In the genomic region with DNA sequence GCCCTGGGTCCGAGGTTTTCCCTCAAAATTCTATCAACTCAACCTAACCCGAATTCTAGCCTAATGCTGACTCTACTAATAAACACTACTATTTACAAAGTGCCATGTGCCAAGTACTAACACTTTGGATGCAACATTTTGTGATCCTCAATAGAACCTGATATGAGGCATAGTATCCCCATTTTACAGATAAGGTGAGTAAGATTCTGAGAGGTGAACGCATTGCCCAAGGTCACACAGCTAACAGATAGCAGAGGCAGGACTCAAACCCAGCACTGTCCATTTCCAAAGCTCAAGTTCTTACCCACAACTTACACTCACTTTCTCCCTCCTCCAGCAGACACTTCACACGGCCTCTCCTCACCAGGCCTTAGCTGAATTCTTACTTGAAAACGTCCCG, we compare ENCODE assay signal across 17 cellular contexts. TPM values are rescaled to one million over a fixed set of nuclear protein-coding genes. Genes with fewer than 3 reads are reported as not detected.
DNase-seq lines count a peak whose midpoint lies in the region; ATAC-seq and TF ChIP-seq lines count a peak whose summit lies in the region.
"Had no signal": no experiment of that assay in that cellular context is flagged by ENCODE, and none has a peak within 500 bp of the region (broad histone marks: within the 10 kb centered on the region; RNA-seq: fewer than 3 reads in every experiment).

No MANE protein-coding gene starts in this region.

- H2BK12ac ChIP-seq in H9 (ENCODE audit: insufficient read length, low read depth, low read length), result no peak overlapping the region

- H3K36me3 ChIP-seq in GM23338 (ENCODE audit: insufficient read depth) (no peaks in the 10 kb centered on the region), IMR-90 (ENCODE audit: control insufficient read depth, insufficient read depth, low read length) (no peaks in the 10 kb centered on the region), ovary (no peaks in the 10 kb centered on the region), suprapubic skin (no peaks in the 10 kb centered on the region)

- no peak overlapping the region for H3K4me3 Mint-ChIP-seq in GM23338
- peak overlapping the region in 2 of 5 experiments; percentile 3 to 5 for H3K4me3 Mint-ChIP-seq in brain
- H3K4me3 Mint-ChIP-seq in neural crest cell, result peak overlapping the region; percentile 3
- H3K4me3 Mint-ChIP-seq in H9, result no peak overlapping the region
- H3K4me3 Mint-ChIP-seq: B cell had no signal

- H3K4me1 ChIP-seq in GM23338 (ENCODE audit: insufficient read depth), result peaks cover 17% of the 10 kb centered on the region
- H3K4me1 ChIP-seq in IMR-90 (ENCODE audit: control insufficient read depth, insufficient read depth, low read length), result peaks cover 18% of the 10 kb centered on the region
- H3K4me1 ChIP-seq in ovary (ENCODE audit: insufficient read depth), result no peaks in the 10 kb centered on the region
- peaks cover 18% of the 10 kb centered on the region for H3K4me1 ChIP-seq in suprapubic skin
- H3K4me1 ChIP-seq in H9 (ENCODE audit: insufficient read depth, low read length), result peaks cover 4% of the 10 kb centered on the region; the same call in 1 of the 2 replicates

- H2BK15ac ChIP-seq in IMR-90 (ENCODE audit: low read depth, low read length) (0 out of 3 replicates have a peak overlapping the region, but pooled peaks have one; percentile 53), H9 (ENCODE audit: low read depth, low read length) (no peak overlapping the region)

- H2BK20ac ChIP-seq in IMR-90 (ENCODE audit: low read depth, low read length), result peak overlapping the region; percentile 79
- H2BK20ac ChIP-seq in H9 (ENCODE audit: low read depth, low read length, poor library complexity, severe bottlenecking), result no peak overlapping the region

- H4K20me1 ChIP-seq in GM23338 (replicated peaks; ENCODE audit: insufficient read depth) (no peaks in the 10 kb centered on the region), IMR-90 (ENCODE audit: insufficient read depth, low read length) (no peaks in the 10 kb centered on the region), H9 (ENCODE audit: control insufficient read depth, insufficient read depth, insufficient read length) (no peaks in the 10 kb centered on the region)

- H3K27ac Mint-ChIP-seq in GM23338 (no peak overlapping the region), brain (peak overlapping the region in 3 of 5 experiments; percentile 16 to 92 (median 68)), neural crest cell (ENCODE audit: unreplicated experiment) (no peak overlapping the region), H9 (peak overlapping the region in 1 of 3 experiments; percentile 19; a peak in 1 of 7 replicates)
- H3K27ac Mint-ChIP-seq: B cell; CD4-positive, alpha-beta memory T cell; IgD-negative memory B cell had no signal

- TF ChIP-seq POLR2A in IMR-90 (IDR thresholded peaks at IDR 0.05; ENCODE audit: low read depth, low read length) (no peak), ovary (IDR thresholded peaks at IDR 0.05) (no peak), suprapubic skin (IDR thresholded peaks at IDR 0.05) (no peak)

- H2BK5ac ChIP-seq in IMR-90 (ENCODE audit: low read depth, low read length, poor library complexity, severe bottlenecking), result no peak overlapping the region
- H2BK5ac ChIP-seq in H9 (ENCODE audit: insufficient read length, low read length), result no peak overlapping the region

- ATAC-seq in GM23338 (no peak), IMR-90 (ENCODE audit: low read depth) (no peak)

- H3K27ac ChIP-seq in GM23338 (ENCODE audit: low read depth) (no peak overlapping the region), IMR-90 (ENCODE audit: insufficient read depth, low read length) (no peak overlapping the region), ovary (no peak overlapping the region), suprapubic skin (no peak overlapping the region), H9 (ENCODE audit: insufficient read length, low read depth, low read length) (no peak overlapping the region)
- H3K27ac ChIP-seq: HL-60 had no signal

- H3K4me3 ChIP-seq in GM23338 (no peak overlapping the region), IMR-90 (ENCODE audit: insufficient read depth, low read depth, low read length) (no peak overlapping the region), ovary (no peak overlapping the region), suprapubic skin (no peak overlapping the region)

- H3K18ac ChIP-seq in IMR-90 (ENCODE audit: low read depth, low read length) (no peak overlapping the region), H9 (ENCODE audit: insufficient read length, low read depth, low read length) (no peak overlapping the region)

- H3K4me2 ChIP-seq in GM23338, result no peak overlapping the region; the same call in 1 of the 2 replicates
- H3K4me2 ChIP-seq in IMR-90 (ENCODE audit: low read depth, low read length), result no peak overlapping the region
- H3K4me2 ChIP-seq in H9 (ENCODE audit: insufficient read depth, insufficient read length, low read length), result no peak overlapping the region

- no peak overlapping the region for H3K56ac ChIP-seq in IMR-90 (ENCODE audit: extremely low read depth, insufficient read depth, low read length)
- no peak overlapping the region for H3K56ac ChIP-seq in H9 (ENCODE audit: insufficient read length, low read depth, low read length)

- no peak overlapping the region for H3T11ph ChIP-seq in H9 (ENCODE audit: low read length)

- dilution Hi-C loops in IMR-90 (cut with HindIII; ENCODE audit: low sequenced_read_pairs, unreplicated experiment), result loop anchor here (25.0 kb wide), 1 partner anchor 109 kb away; a partner anchor contains a TSS

- H4K8ac ChIP-seq in IMR-90 (ENCODE audit: low read depth in 2 of 2, low read length in 2 of 2) (no peak overlapping the region), H9 (replicated peaks; ENCODE audit: insufficient read length, low read depth, low read length) (no peak overlapping the region)

- no peak for TF ChIP-seq RAD21 in IMR-90 (IDR thresholded peaks at IDR 0.05; ENCODE audit: low read length)

- BruUV-seq in IMR-90 (replicated peaks; lab: Mats Ljungman, UMichigan), result no TSS peak

- TF ChIP-seq EP300 in ovary (IDR thresholded peaks at IDR 0.05), result no peak
- TF ChIP-seq EP300 in suprapubic skin (IDR thresholded peaks at IDR 0.05), result no peak

- H3K14ac ChIP-seq in IMR-90 (replicated peaks; ENCODE audit: low read depth, low read length) (0 out of 2 replicates have a peak overlapping the region, but pooled peaks have one; percentile 37), H9 (ENCODE audit: insufficient read depth, low read length) (no peak overlapping the region)

- TF ChIP-seq CTCF in GM23338 (conservative IDR thresholded peaks at IDR 0.05; ENCODE audit: low read depth in 2 of 2) (no peak), IMR-90 (conservative IDR thresholded peaks at IDR 0.05; ENCODE audit: low read depth, low read length) (no peak), brain (conservative IDR thresholded peaks at IDR 0.05) (no peak), neural crest cell (conservative IDR thresholded peaks at IDR 0.05) (no peak), ovary (IDR thresholded peaks at IDR 0.05) (no peak), suprapubic skin (IDR thresholded peaks at IDR 0.05) (no peak), H9 (conservative IDR thresholded peaks at IDR 0.05) (no peak)

- H3K23me2 ChIP-seq in H9 (ENCODE audit: insufficient read length, low read depth, low read length, poor library complexity, severe bottlenecking), result no peaks in the 10 kb centered on the region

- H2AFZ ChIP-seq in GM23338 (peak overlapping the region; percentile 87; the same call in 1 of the 2 replicates), IMR-90 (replicated peaks; ENCODE audit: low read length, poor library complexity) (no peak overlapping the region), H9 (ENCODE audit: low read length) (no peak overlapping the region)

- no peaks in the 10 kb centered on the region for H3K9me2 ChIP-seq in GM23338 (ENCODE audit: insufficient read depth)

- no peak overlapping the region for H3K9ac ChIP-seq in IMR-90 (ENCODE audit: low read depth, low read length)
- H3K9ac ChIP-seq in H9 (ENCODE audit: extremely low read depth, insufficient read length, low read length), result no peak overlapping the region

- H3K9me3 Mint-ChIP-seq in GM23338 (no peaks in the 10 kb centered on the region), brain (peaks cover 0 to 9% (median 2%) of the 10 kb centered on the region in 5 experiments), neural crest cell (no peaks in the 10 kb centered on the region), H9 (no peaks in the 10 kb centered on the region; a peak in 1 of 5 replicates)
- H3K9me3 Mint-ChIP-seq: IgD-negative memory B cell had no signal

- intact Hi-C loops in IMR-90 (cut with micrococcal nuclease), result loop anchor here (10.0 kb wide), 1 partner anchor 531 kb away; no protein-coding TSS in a partner anchor
- intact Hi-C loops in ovary (cut with DNase I), result loop anchor here in 2 of 4 donors (2.0 to 10.0 kb wide), 2 partner anchors 107 to 621 kb away; no protein-coding TSS in a partner anchor

- no CpG with 5 or more reads among the region's 6 CpGs for WGBS in IMR-90 (ENCODE audit: extremely low coverage in 2 of 2, insufficient read length in 1 of 2), 2 experiments
- 77 to 79% (median 77%) methylated on average over 6 of the region's 6 CpGs for WGBS in ovary, 3 donors
- WGBS in suprapubic skin, result 94% methylated on average over 6 of the region's 6 CpGs
- no CpG with 5 or more reads among the region's 6 CpGs for WGBS in H9 (ENCODE audit: extremely low coverage, insufficient read length, low lambda C conversion rate)

- H3K27me3 Mint-ChIP-seq in GM23338 (ENCODE audit: insufficient read depth, low read depth, poor library complexity) (peaks cover 10% of the 10 kb centered on the region), brain (peaks cover 47% of the 10 kb centered on the region), neural crest cell (ENCODE audit: low read depth) (no peaks in the 10 kb centered on the region), H9 (ENCODE audit: low read depth) (peaks cover 17% of the 10 kb centered on the region)

- H3K27me3 ChIP-seq in GM23338 (ENCODE audit: insufficient read depth) (no peaks in the 10 kb centered on the region), IMR-90 (ENCODE audit: control insufficient read depth, insufficient read depth, low read length) (no peaks in the 10 kb centered on the region), ovary (no peaks in the 10 kb centered on the region), suprapubic skin (peaks cover 25% of the 10 kb centered on the region), H9 (ENCODE audit: insufficient read depth, low read length) (no peaks in the 10 kb centered on the region)

- no peak overlapping the region for H2AK9ac ChIP-seq in IMR-90 (replicated peaks; ENCODE audit: low read depth, low read length, poor library complexity)

- H3K4me1 Mint-ChIP-seq in GM23338 (peaks cover 47% of the 10 kb centered on the region), brain (peaks cover 75% of the 10 kb centered on the region), neural crest cell (peaks cover 63% of the 10 kb centered on the region), H9 (peaks cover 45 to 51% of the 10 kb centered on the region in 2 experiments)

- H4K91ac ChIP-seq in IMR-90 (ENCODE audit: insufficient read depth, low read depth, low read length), result peak overlapping the region; percentile 38
- H4K91ac ChIP-seq in H9 (ENCODE audit: insufficient read length, low read depth, low read length), result no peak overlapping the region

- H3K79me1 ChIP-seq in IMR-90 (ENCODE audit: low read depth in 1 of 2, low read length in 2 of 2) (peaks cover 0 to 7% of the 10 kb centered on the region in 2 experiments; a peak in 1 of 4 replicates), H9 (ENCODE audit: insufficient read depth, low read depth, low read length, poor library complexity, severe bottlenecking) (no peaks in the 10 kb centered on the region)

- CTCF ChIA-PET in IMR-90 (lab: Yijun Ruan, JAX), result interaction anchor here (0.6 to 5.8 kb wide), 2 partner anchors 18 to 108 kb away, joined by 3 to 122 read pairs; a partner anchor contains a TSS

- POLR2A ChIA-PET in IMR-90 (lab: Charles Lee; ENCODE audit: unreplicated experiment), result no interaction called here

- H2AK5ac ChIP-seq in IMR-90 (ENCODE audit: low read depth, low read length), result peak overlapping the region; percentile 77; the same call in 1 of the 2 replicates
- no peak overlapping the region for H2AK5ac ChIP-seq in H9 (ENCODE audit: insufficient read length, low read length)

- H3K4ac ChIP-seq in IMR-90 (ENCODE audit: low read depth, low read length), result peak overlapping the region; percentile 60
- no peak overlapping the region for H3K4ac ChIP-seq in H9 (ENCODE audit: low read depth, low read length)

- peaks cover 20% of the 10 kb centered on the region for H3K9me1 ChIP-seq in IMR-90 (ENCODE audit: insufficient read depth, low read length)

- no peak overlapping the region for H3K23ac ChIP-seq in IMR-90 (ENCODE audit: low read depth, low read length)
- no peak overlapping the region for H3K23ac ChIP-seq in H9 (ENCODE audit: insufficient read length, low read depth, low read length)

- H2BK120ac ChIP-seq in IMR-90 (ENCODE audit: low read depth, low read length) (peak overlapping the region; percentile 67), H9 (ENCODE audit: low read depth, low read length, poor library complexity, severe bottlenecking) (no peak overlapping the region)

- H3F3A ChIP-seq in GM23338 (replicated peaks; ENCODE audit: low read depth), result no peaks in the 10 kb centered on the region

- H3K79me2 ChIP-seq in GM23338 (replicated peaks; ENCODE audit: insufficient read depth), result no peaks in the 10 kb centered on the region
- no peaks in the 10 kb centered on the region for H3K79me2 ChIP-seq in H9 (ENCODE audit: insufficient read depth, low read length)

- in situ Hi-C loops in IMR-90 (cut with MboI; ENCODE audit: low sequenced_read_pairs), result loop anchor here (5.0 kb wide), 1 partner anchor 109 kb away; no protein-coding TSS in a partner anchor

- H3K9me3 ChIP-seq in IMR-90 (ENCODE audit: control insufficient read depth, insufficient read depth, low read length) (no peaks in the 10 kb centered on the region), ovary (no peaks in the 10 kb centered on the region), suprapubic skin (no peaks in the 10 kb centered on the region), H9 (ENCODE audit: control insufficient read depth, low read depth, low read length) (no peaks in the 10 kb centered on the region)

- H3K36me3 Mint-ChIP-seq in GM23338 (ENCODE audit: low read depth) (no peaks in the 10 kb centered on the region), brain (no peaks in the 10 kb centered on the region), neural crest cell (ENCODE audit: low read depth) (no peaks in the 10 kb centered on the region), H9 (ENCODE audit: insufficient read depth in 1 of 3, low read depth in 3 of 3) (no peaks in the 10 kb centered on the region)
- H3K36me3 Mint-ChIP-seq: CD4-positive, alpha-beta memory T cell had no signal

- DNase-seq in GM23338 (ENCODE audit: low spot score) (no peak), IMR-90 (no peak), neural crest cell (ENCODE audit: low read depth, low spot score) (no peak), ovary (no peak), suprapubic skin (ENCODE audit: low spot score in 2 of 2) (no peak), H9 (no peak)
- DNase-seq: C1 segment of cervical spinal cord; CD4-positive, alpha-beta memory T cell; DMS153; DMS79 treated with DMSO at 0.1 percent for 48 hours; EL; GOT3; HCEC 1CT had no signal

- H4K5ac ChIP-seq in IMR-90 (ENCODE audit: low read depth, low read length) (no peak overlapping the region), H9 (ENCODE audit: insufficient read length, low read depth, low read length) (no peak overlapping the region)

RNA-seq across cellular contexts. Expression of a gene that starts 46.0 kb away (rescaled TPM):
- not detected in 2 replicates for total RNA-seq in GM23338 (2014; rRNA removed; shearing (Covaris generic))
- 0.21 and 1.0 TPM in 2 replicates for polyA plus RNA-seq in GM23338 (2016; fragmentation: Nextera tagmentation; extraction: Ambion mirVana)
- under 0.01 TPM in 1 of 2 replicates, not detected in the other for total RNA-seq in IMR-90 (2012; rRNA removed)
- polyA plus RNA-seq in IMR-90 (2012; rRNA removed), result 0.09 TPM in 2 replicates
- polyA plus RNA-seq in IMR-90 (2012; cell fraction: cytosol; rRNA removed), result 0.12 TPM in 1 of 2 replicates, not detected in the other
- polyA plus RNA-seq in IMR-90 (2012; cell fraction: nucleus; rRNA removed; ENCODE audit: low replicate concordance), result 0.07 and 0.16 TPM in 2 replicates
- polyA plus RNA-seq in brain (ENCODE audit: insufficient read depth, low read depth, low replicate concordance), result 35.0 TPM
- total RNA-seq in neural crest cell, result 1.0 and 1.5 TPM in 2 replicates
- total RNA-seq in ovary, result 10 to 100 TPM; 15.3 to 57.3 (median 20.3) TPM
- polyA plus RNA-seq in ovary, result 100 to 1,000 TPM in 1 of 2 donors, 10 to 100 TPM in 1; 20.2 to 103 TPM
- 10 to 100 TPM in 3 of 4 donors, 1 to 10 TPM in 1; 9.9 to 13.7 (median 12.2) TPM for total RNA-seq in suprapubic skin
- 0.15 and 0.20 TPM in 2 replicates for total RNA-seq in H9 (2021)

Comparison
In these comparisons a context has a peak if more than half of its experiments do, and no peak if none do; other contexts are left out.
1. H3K27ac Mint-ChIP-seq: peak in brain (3 of 5); none in GM23338 (single experiment) and neural crest cell (single experiment).